In genomic region chr19:33125929-33126388, GRCh38 we compare ENCODE assay signal across 9 cellular contexts. TPM values are rescaled to one million over a fixed set of nuclear protein-coding genes. Genes with fewer than 3 reads are reported as not detected.
DNase-seq lines count a peak whose midpoint lies in the region; ATAC-seq lines count a peak whose summit lies in the region.
"Had no signal": no experiment of that assay in that cellular context is flagged by ENCODE, and none has a peak within 500 bp of the region (broad histone marks: within the 10 kb centered on the region; RNA-seq: fewer than 3 reads in every experiment).

No MANE protein-coding gene starts in this region.

- H3K27me3 Mint-ChIP-seq in activated CD4-positive, alpha-beta memory T cell treated with anti-CD3 and anti-CD28 coated beads for 36 hours, result no peaks in the 10 kb centered on the region

- H3K4me3 Mint-ChIP-seq in activated CD4-positive, alpha-beta memory T cell treated with anti-CD3 and anti-CD28 coated beads for 36 hours, result no peak overlapping the region

- H3K27ac Mint-ChIP-seq in activated CD4-positive, alpha-beta memory T cell treated with anti-CD3 and anti-CD28 coated beads for 36 hours, result no peak overlapping the region

- intact Hi-C loops in activated CD4-positive, alpha-beta memory T cell treated with anti-CD3 and anti-CD28 coated beads for 36 hours (cut with micrococcal nuclease), result no loop called here

- POLR2A ChIA-PET in activated CD4-positive, alpha-beta memory T cell treated with anti-CD3 and anti-CD28 coated beads for 36 hours (lab: Charles Lee), result no interaction called here

- H3K4me1 Mint-ChIP-seq in activated CD4-positive, alpha-beta memory T cell treated with anti-CD3 and anti-CD28 coated beads for 36 hours (ENCODE audit: low read depth), result no peaks in the 10 kb centered on the region

- peak; percentile 57 for ATAC-seq in HG02870 (IDR thresholded peaks at IDR 0.05; ENCODE audit: unreplicated experiment)

- no peaks in the 10 kb centered on the region for H3K9me3 Mint-ChIP-seq in activated CD4-positive, alpha-beta memory T cell treated with anti-CD3 and anti-CD28 coated beads for 36 hours

- CTCF ChIA-PET in activated CD4-positive, alpha-beta memory T cell treated with anti-CD3 and anti-CD28 coated beads for 36 hours (lab: Charles Lee), result interaction anchor here (0.6 to 3.8 kb wide), 18 partner anchors 12 to 1046 kb away, joined by 3 to 37 read pairs (median 4); partner anchors contain the start of genes CEP89 and FAAP24

- peaks cover 18% of the 10 kb centered on the region for H3K36me3 Mint-ChIP-seq in activated CD4-positive, alpha-beta memory T cell treated with anti-CD3 and anti-CD28 coated beads for 36 hours

- DNase-seq in DMS153 treated with DMSO at 0.1 percent for 48 hours (lab: John Stamatoyannopoulos, UW; ENCODE audit: unreplicated experiment) (peak; percentile 26), NCI-H748 treated with DMSO at 0.1 percent for 48 hours (lab: John Stamatoyannopoulos, UW) (peak; percentile 49), midbrain (lab: John Stamatoyannopoulos, UW) (peak; percentile 54), amniotic stem cell (lab: John Stamatoyannopoulos, UW) (no peak)
- peak; percentile 65 for DNase-seq in activated CD4-positive, alpha-beta memory T cell treated with anti-CD3 and anti-CD28 coated beads for 36 hours
- DNase-seq in effector CD8-positive, alpha-beta T cell (lab: John Stamatoyannopoulos, UW), result peak; percentile 14
- peak; percentile 31 to 32 for DNase-seq in stimulated activated CD8-positive, alpha-beta memory T cell treated with anti-CD3 and anti-CD28 coated beads, Interleukin-7, amount 100 ng/mL, for 4 hours (ENCODE audit: low read depth in 2 of 2)

RNA-seq across cellular contexts. Expression of gene WDR88, which starts 6.0 kb away (rescaled TPM):
- total RNA-seq in activated CD4-positive, alpha-beta memory T cell treated with anti-CD3 and anti-CD28 coated beads for 36 hours, result not detected
- total RNA-seq: T-helper 2 cell treated with Interferon-gamma antibody and Interleukin-4, amounts not matched to agents 100 ng/mL and 5 ng/mL, for 36 hours had no signal

RNA-seq across cellular contexts. Expression of gene GPATCH1, which starts 45.0 kb away (rescaled TPM):
- 1 to 10 TPM; 8.9 to 9.9 TPM for total RNA-seq in activated CD4-positive, alpha-beta memory T cell treated with anti-CD3 and anti-CD28 coated beads for 36 hours
